ENCODE assay signal across 23 cellular contexts in genomic region chr10:34498821-34499220, GRCh38.
"Had no signal": no experiment of that assay in that cellular context is flagged by ENCODE, and none has a peak within 500 bp of the region (broad histone marks: within the 10 kb centered on the region; RNA-seq: fewer than 3 reads in every experiment).

No MANE protein-coding gene starts in this region.

- ATAC-seq: activated CD8-positive, alpha-beta memory T cell treated with anti-CD3 and anti-CD28 coated beads, Interleukin-2, amount 10 ng/mL, durations not matched to agents 7 days and 5 days; WTC11 had no signal

- H3K4me3 ChIP-seq: ascending aorta, cardiac muscle cell, MG63, Peyer's patch, SJCRH30 had no signal

- DNase-seq: activated CD4-positive, alpha-beta T cell treated with anti-CD3 and anti-CD28 coated beads for 48 hours; activated CD4-positive, alpha-beta T cell treated with anti-CD3 and anti-CD28 coated beads, Interleukin-2, amount 50 U/mL, for 48 hours; activated CD4-positive, CD25-positive, alpha-beta regulatory T cell treated with anti-CD3 and anti-CD28 coated beads, Interleukin-2, amount 50 U/mL, for 72 hours; activated CD8-positive, alpha-beta memory T cell treated with anti-CD3 and anti-CD28 coated beads, Interleukin-2, amount 10 ng/mL, durations not matched to agents 7 days and 5 days; activated gamma-delta T cell treated with Interleukin-2 at 50 U/mL for 16 hours; activated naive CD4-positive, alpha-beta T cell treated with anti-CD3 and anti-CD28 coated beads, Interleukin-2, amount 10 ng/mL, durations not matched to agents 7 days and 5 days; activated naive CD8-positive, alpha-beta T cell treated with anti-CD3 and anti-CD28 coated beads for 36 hours; activated T-cell treated with anti-CD3 and anti-CD28 coated beads, Interleukin-2, amount 50 U/mL, for 48 hours; amniotic stem cell; MG63; NCI-H1105; NCI-H1436; NCI-H1694 treated with DMSO at 0.1 percent for 48 hours; NCI-H2081; NCI-H446; NCI-H524; Peyer's patch; Right ventricle myocardium superior; SJCRH30; SK-N-SH had no signal
